ENCODE assay signal across 8 cellular contexts in genomic region chr15:56733131-56734012, GRCh38. TPM values are rescaled to one million over a fixed set of nuclear protein-coding genes. Genes with fewer than 3 reads are reported as not detected.
DNase-seq lines count a peak whose midpoint lies in the region; ATAC-seq and TF ChIP-seq lines count a peak whose summit lies in the region.

TSS of gene ZNF280D (minus strand) at chr15:56733509. CDS start at chr15:56707109, 26,400 bp downstream.

- CTCF ChIA-PET in activated CD4-positive, alpha-beta T cell treated with anti-CD3 and anti-CD28 coated beads for 36 hours (lab: Charles Lee): interaction anchor here (0.6 to 0.9 kb wide), 3 partner anchors 13 to 265 kb away, joined by 3 to 4 read pairs (median 3); no protein-coding TSS in a partner anchor

- no peak for TF ChIP-seq CTCF in chondrocyte (IDR thresholded peaks at IDR 0.05)

- DNase-seq in AG08395 (ENCODE audit: low spot score) (peak; percentile 88), NCI-H345 treated with DMSO at 0.1 percent for 48 hours (lab: John Stamatoyannopoulos, UW; ENCODE audit: unreplicated experiment) (peak; percentile 38), chondrocyte (ENCODE audit: low spot score) (peak; percentile 72), left colon (peak; percentile 91 to 92)
- DNase-seq in activated CD4-positive, alpha-beta T cell treated with anti-CD3 and anti-CD28 coated beads for 36 hours: peak; percentile 88
- peak; percentile 82 for DNase-seq in stimulated activated CD4-positive, alpha-beta T cell treated with anti-CD3 and anti-CD28 coated beads, Interleukin-1b, Interleukin-23, amount 100 ng/mL, for 48 hours

- intact Hi-C loops in activated CD4-positive, alpha-beta T cell treated with anti-CD3 and anti-CD28 coated beads for 36 hours (cut with DNase I, micrococcal nuclease): loop anchor here (1.0 to 10.0 kb wide), 10 partner anchors 34 to 974 kb away; partner anchors contain the start of genes MNS1 (in 1 of the 2), NEDD4 (in 1 of the 2), POLR2M (in 1 of the 2) and TCF12 (in 1 of the 2)
- intact Hi-C loops in left colon (cut with DNase I, micrococcal nuclease): no loop called here

- H3K36me3 Mint-ChIP-seq in activated CD4-positive, alpha-beta T cell treated with anti-CD3 and anti-CD28 coated beads for 36 hours (ENCODE audit: low read depth): peaks cover 20% of the 10 kb centered on the region
- no peaks in the 10 kb centered on the region for H3K36me3 Mint-ChIP-seq in chondrocyte (ENCODE audit: low read depth)

- peak within 1 kb of the TSS; percentile 91 for H3K4me3 Mint-ChIP-seq in activated CD4-positive, alpha-beta T cell treated with anti-CD3 and anti-CD28 coated beads for 36 hours
- H3K4me3 Mint-ChIP-seq in chondrocyte (ENCODE audit: unreplicated experiment): peak within 1 kb of the TSS; percentile 78

- peak within 1 kb of the TSS; percentile 98 for H3K27ac Mint-ChIP-seq in activated CD4-positive, alpha-beta T cell treated with anti-CD3 and anti-CD28 coated beads for 36 hours
- H3K27ac Mint-ChIP-seq in chondrocyte (ENCODE audit: unreplicated experiment): peak within 1 kb of the TSS; percentile 97

- peaks cover 3% of the 10 kb centered on the region for H3K9me3 Mint-ChIP-seq in activated CD4-positive, alpha-beta T cell treated with anti-CD3 and anti-CD28 coated beads for 36 hours (ENCODE audit: low read depth)
- H3K9me3 Mint-ChIP-seq in chondrocyte (ENCODE audit: low read depth): no peaks in the 10 kb centered on the region

- peaks cover 2% of the 10 kb centered on the region for H3K27me3 Mint-ChIP-seq in activated CD4-positive, alpha-beta T cell treated with anti-CD3 and anti-CD28 coated beads for 36 hours
- no peaks in the 10 kb centered on the region for H3K27me3 Mint-ChIP-seq in chondrocyte (ENCODE audit: low read depth)

- POLR2A ChIA-PET in activated CD4-positive, alpha-beta T cell treated with anti-CD3 and anti-CD28 coated beads for 36 hours (lab: Charles Lee): interaction anchor here (0.6 kb wide), 1 partner anchor 20 kb away, joined by 3 read pairs; no protein-coding TSS in a partner anchor

- peaks cover 30% of the 10 kb centered on the region for H3K4me1 Mint-ChIP-seq in activated CD4-positive, alpha-beta T cell treated with anti-CD3 and anti-CD28 coated beads for 36 hours
- H3K4me1 Mint-ChIP-seq in chondrocyte (ENCODE audit: low read depth): peaks cover 25% of the 10 kb centered on the region

- peak; percentile 86 for ATAC-seq in GM19023 (IDR thresholded peaks at IDR 0.05; ENCODE audit: unreplicated experiment)
- ATAC-seq in HG03196 (IDR thresholded peaks at IDR 0.05; ENCODE audit: unreplicated experiment): peak; percentile 65
- ATAC-seq in activated CD4-positive, alpha-beta T cell treated with anti-CD3 and anti-CD28 coated beads for 36 hours: peak; percentile 85
- ATAC-seq in left colon: peak; percentile 94

RNA-seq across cellular contexts. Expression of gene ZNF280D, which starts in this region (rescaled TPM):
- 10 to 100 TPM; 18.9 to 19.7 TPM for total RNA-seq in activated CD4-positive, alpha-beta T cell treated with anti-CD3 and anti-CD28 coated beads for 36 hours
- total RNA-seq in chondrocyte: 12.5 to 16.8 TPM (median 15.1 TPM) in 3 replicates
- total RNA-seq in left colon: 10 to 100 TPM; 29.8 to 34.0 TPM

Comparison
In these comparisons a context has a peak if more than half of its experiments do, and no peak if none do; other contexts are left out.
1. Peak in every context shown above with its lines: DNase-seq and ATAC-seq.
2. DNase-seq: peak in every context shown above with its lines; median percentile 92 in left colon; 88 in AG08395; 88 in activated CD4-positive, alpha-beta T cell treated with anti-CD3 and anti-CD28 coated beads for 36 hours; 82 in stimulated activated CD4-positive, alpha-beta T cell treated with anti-CD3 and anti-CD28 coated beads, Interleukin-1b, Interleukin-23, amount 100 ng/mL, for 48 hours; 72 in chondrocyte; 38 in NCI-H345 treated with DMSO at 0.1 percent for 48 hours.
3. intact Hi-C loops: an anchor here in activated CD4-positive, alpha-beta T cell treated with anti-CD3 and anti-CD28 coated beads for 36 hours (1.0 to 10.0 kb wide); none called in left colon.